In the genomic region with DNA sequence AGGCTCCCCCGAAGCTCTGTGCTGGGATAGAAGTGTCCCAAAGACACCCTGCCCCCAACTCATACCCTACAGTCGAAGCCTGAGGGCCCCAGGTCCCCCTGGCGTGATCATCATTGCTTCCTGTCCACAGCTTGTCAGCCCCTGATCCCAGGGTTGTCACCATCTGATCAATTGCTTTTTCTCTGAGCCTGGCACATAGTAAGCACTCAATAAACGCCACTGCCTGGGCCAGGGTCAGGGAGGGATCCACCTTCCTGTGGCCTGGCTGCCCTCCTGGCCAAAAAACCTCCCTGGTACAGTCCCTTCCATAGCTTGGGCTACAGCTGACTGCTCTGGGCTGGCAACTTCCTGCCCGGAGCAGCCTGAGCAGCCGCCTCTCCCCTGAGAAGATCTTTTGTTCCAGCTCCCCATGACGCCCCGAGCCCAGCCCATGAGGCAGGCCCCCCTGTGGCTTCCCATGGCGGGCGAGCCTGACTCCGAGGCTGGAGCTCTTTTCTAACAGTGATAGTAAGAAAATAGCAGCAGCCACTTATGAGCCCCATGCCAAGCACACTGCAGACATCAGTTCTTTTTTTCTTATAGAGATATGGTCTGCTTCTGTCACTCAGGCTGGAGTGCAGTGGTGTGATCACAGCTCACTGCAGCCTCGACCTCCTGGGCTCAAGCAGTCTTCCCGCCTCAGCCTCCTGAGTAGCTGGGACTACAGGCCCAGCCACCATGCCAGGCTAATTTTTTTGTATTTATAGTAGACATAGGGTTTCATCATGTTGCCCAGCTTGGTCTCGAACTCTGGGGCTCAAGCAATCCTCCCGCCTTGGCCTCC, we compare ENCODE assay signal across 8 cellular contexts. TPM values are rescaled to one million over a fixed set of nuclear protein-coding genes. Genes with fewer than 3 reads are reported as not detected.
DNase-seq lines count a peak whose midpoint lies in the region; ATAC-seq, FAIRE-seq and TF ChIP-seq lines count a peak whose summit lies in the region.

No MANE protein-coding gene starts in this region.

- 25% methylated on average over 15 of the region's 15 CpGs for WGBS in GM12878 (ENCODE audit: insufficient coverage, insufficient replicate concordance, low lambda C conversion rate, missing lambda C conversion rate)
- WGBS in lung, 2 donors: 34 to 47% methylated on average over 15 of the region's 15 CpGs

- ATAC-seq in GM12878: peak; percentile 43
- ATAC-seq in lung (ENCODE audit: insufficient read depth, low FRiP score): no peak
- no peak for ATAC-seq in GM21515 (IDR thresholded peaks at IDR 0.05; ENCODE audit: unreplicated experiment)

- H3K27me3 ChIP-seq in GM12878 (replicated peaks in 1 of 2; ENCODE audit: control insufficient read depth in 2 of 2, insufficient read depth in 2 of 2, low read length in 1 of 2): no peaks in the 10 kb centered on the region
- H3K27me3 ChIP-seq in lung (ENCODE audit: control insufficient read depth, insufficient read depth): no peaks in the 10 kb centered on the region

- intact Hi-C loops in GM12878 (cut with micrococcal nuclease; ENCODE audit: unreplicated experiment): no loop called here

- no peak for TF ChIP-seq CTCF in GM12878 (IDR thresholded peaks at IDR 0.05 in 2 of 3, conservative IDR thresholded peaks at IDR 0.05 in 1 of 3; ENCODE audit: control insufficient read depth in 2 of 3, extremely low read depth in 1 of 3, insufficient read depth in 1 of 3, low read depth in 3 of 3, low read length in 3 of 3)
- no peak for TF ChIP-seq CTCF in lung (IDR thresholded peaks at IDR 0.05; ENCODE audit: control extremely low read depth, extremely low read depth)

- DNase-seq in ACHN (peak; percentile 56), Kasumi-1 (lab: John Stamatoyannopoulos, UW) (peak; percentile 18 to 37), GM12878 (ENCODE audit: low read depth, low spot score) (no peak), lung (ENCODE audit: low spot score) (no peak), activated gamma-delta T cell treated with Interleukin-2 at 50 U/mL for 16 hours (no peak), NCI-H524 treated with DMSO at 0.1 percent for 48 hours (lab: John Stamatoyannopoulos, UW) (no peak), NCI-H2171 treated with DMSO at 0.1 percent for 48 hours (lab: John Stamatoyannopoulos, UW) (no peak)

- H3K9ac ChIP-seq in GM12878 (ENCODE audit: control insufficient read depth, insufficient read depth, low read length): no peak overlapping the region; the same call in 1 of the 2 replicates

- H3K4me1 ChIP-seq in GM12878 (ENCODE audit: control insufficient read depth, insufficient read depth, low read length): peaks cover 49% of the 10 kb centered on the region
- H3K4me1 ChIP-seq in lung (ENCODE audit: control insufficient read depth in 2 of 2, insufficient read depth in 2 of 2, low read length in 2 of 2): peaks cover 25 to 39% of the 10 kb centered on the region in 2 donors

- no peak overlapping the region for H2AFZ ChIP-seq in GM12878 (ENCODE audit: control insufficient read depth, low read depth, low read length)

- SMC1A ChIA-PET in GM12878 (lab: Charles Lee; ENCODE audit: uncharacterized antibody, unreplicated experiment): interaction anchor here (1.0 to 22.6 kb wide), 10 partner anchors 9 to 115 kb away, joined by 3 to 605 read pairs (median 14); no protein-coding TSS in a partner anchor

- peak overlapping the region; percentile 56 for H3K4me2 ChIP-seq in GM12878 (ENCODE audit: control insufficient read depth, insufficient read depth)

- BruUV-seq in GM12878 (replicated peaks; lab: Mats Ljungman, UMichigan): no TSS peak

- H3K36me3 ChIP-seq in GM12878 (ENCODE audit: control insufficient read depth in 2 of 2, insufficient read depth in 2 of 2, low read length in 1 of 2) (peaks cover 2 to 14% of the 10 kb centered on the region in 2 experiments), lung (ENCODE audit: control insufficient read depth in 2 of 2, insufficient read depth in 2 of 2, low read length in 2 of 2) (peaks cover 0 to 6% of the 10 kb centered on the region in 2 donors)

- H4K20me1 ChIP-seq in GM12878 (ENCODE audit: control insufficient read depth, insufficient read depth): peaks cover 22% of the 10 kb centered on the region

- RAD21 ChIA-PET in GM12878 (lab: Charles Lee; ENCODE audit: unreplicated experiment): interaction anchor here (0.7 to 19.6 kb wide), 6 partner anchors 9 to 70 kb away, joined by 4 to 804 read pairs (median 18); no protein-coding TSS in a partner anchor

- TF ChIP-seq POLR2A in GM12878 (IDR thresholded peaks at IDR 0.05; ENCODE audit: low read depth, low read length): no peak

- H3K79me2 ChIP-seq in GM12878 (ENCODE audit: control insufficient read depth, insufficient read depth, low read length): peaks cover 89% of the 10 kb centered on the region

- H3K27ac ChIP-seq in GM12878 (ENCODE audit: control insufficient read depth, insufficient read depth) (peak overlapping the region; percentile 49), lung (ENCODE audit: low read depth in 1 of 2, low read length in 1 of 2) (peak overlapping the region; percentile 70 to 71)

- CTCF ChIA-PET in GM12878 (lab: Yijun Ruan, JAX): interaction anchor here (1.4 to 27.0 kb wide), 6 partner anchors 8 to 39 kb away, joined by 4 to 1117 read pairs (median 20); no protein-coding TSS in a partner anchor

- H3K9me3 ChIP-seq in GM12878 (replicated peaks; ENCODE audit: control insufficient read depth, insufficient read depth, low read length) (no peaks in the 10 kb centered on the region), lung (ENCODE audit: control insufficient read depth in 2 of 2, insufficient read depth in 1 of 2, low read length in 1 of 2) (no peaks in the 10 kb centered on the region)

- no peak for TF ChIP-seq RAD21 in GM12878 (IDR thresholded peaks at IDR 0.05; ENCODE audit: insufficient read depth, low read depth, low read length)

- no peak for FAIRE-seq in GM12878 (lab: Jason Lieb, UNC)

- in situ Hi-C loops in ACHN (cut with HindIII; ENCODE audit: low pct_ligation_motif_present, low pct_unique_long_range_greater_than_20kb, low sequenced_read_pairs): no loop called here
- in situ Hi-C loops in GM12878 (cut with MboI): no loop called here

- H3K4me3 ChIP-seq in GM12878 (peak overlapping the region; percentile 58; the same call in 1 of the 2 replicates), lung (no peak overlapping the region)

- POLR2A ChIA-PET in GM12878 (lab: Charles Lee): interaction anchor here (0.5 to 13.2 kb wide), 7 partner anchors 9 to 39 kb away, joined by 3 to 188 read pairs (median 4); no protein-coding TSS in a partner anchor

- no peak for TF ChIP-seq EP300 in GM12878 (IDR thresholded peaks at IDR 0.05; ENCODE audit: borderline replicate concordance in 1 of 2, control insufficient read depth in 1 of 2, low read depth in 2 of 2, low read length in 2 of 2)

TF ChIP-seq in GM12878, 131 proteins besides CTCF, POLR2A, EP300 and RAD21 (continues in another document):
- TF ChIP-seq, protein P1, sequence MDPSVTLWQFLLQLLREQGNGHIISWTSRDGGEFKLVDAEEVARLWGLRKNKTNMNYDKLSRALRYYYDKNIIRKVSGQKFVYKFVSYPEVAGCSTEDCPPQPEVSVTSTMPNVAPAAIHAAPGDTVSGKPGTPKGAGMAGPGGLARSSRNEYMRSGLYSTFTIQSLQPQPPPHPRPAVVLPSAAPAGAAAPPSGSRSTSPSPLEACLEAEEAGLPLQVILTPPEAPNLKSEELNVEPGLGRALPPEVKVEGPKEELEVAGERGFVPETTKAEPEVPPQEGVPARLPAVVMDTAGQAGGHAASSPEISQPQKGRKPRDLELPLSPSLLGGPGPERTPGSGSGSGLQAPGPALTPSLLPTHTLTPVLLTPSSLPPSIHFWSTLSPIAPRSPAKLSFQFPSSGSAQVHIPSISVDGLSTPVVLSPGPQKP (IDR thresholded peaks at IDR 0.05; ENCODE audit: low read depth, low read length): no peak
- 0 out of 2 replicates have a peak, but pooled peaks have one; percentile 33 for TF ChIP-seq DPF2 (IDR thresholded peaks at IDR 0.05)

RNA-seq across cellular contexts. Expression of a gene that starts 6.5 kb away (rescaled TPM):
- 28.3 and 28.4 TPM in 2 replicates for total RNA-seq in GM12878 (2013; cell fraction: nucleolus; rRNA removed)
- total RNA-seq in GM12878 (2014; rRNA removed): 32.3 and 32.5 TPM in 2 replicates
- total RNA-seq in GM12878 (2014; rRNA removed; fragmentation: Illumina TruSeq; extraction: Trizol): 25.3 and 27.6 TPM in 2 replicates
- total RNA-seq in GM12878 (2021): 43.2 and 46.4 TPM in 2 replicates
- polyA plus RNA-seq in GM12878 (2011; ENCODE audit: low read depth): 18.6 TPM
- polyA plus RNA-seq in GM12878 (2011; rRNA removed): 15.0 and 19.1 TPM in 2 replicates
- polyA plus RNA-seq in GM12878 (2011; cell fraction: cytosol; rRNA removed): 19.4 and 21.7 TPM in 2 replicates
- polyA plus RNA-seq in GM12878 (2011; cell fraction: nucleus; rRNA removed): 18.9 and 27.2 TPM in 2 replicates
- polyA plus RNA-seq in GM12878 (2012): 18.0 and 25.3 TPM in 2 replicates
- 35.6 and 38.3 TPM in 2 replicates for polyA plus RNA-seq in GM12878 (2014; fragmentation: Illumina TruSeq; extraction: Trizol)
- 1 to 10 TPM; 5.8 to 8.5 TPM for polyA plus RNA-seq in GM12878 (2014; fragmentation: Nextera tagmentation; extraction: Ambion mirVana)
- polyA plus RNA-seq in GM12878 (2014; rRNA removed): 28.1 and 31.0 TPM in 2 replicates
- 10 to 100 TPM in 1 of 2 experiments, 1 to 10 TPM in 1; 9.1 to 11.9 TPM for polyA plus RNA-seq in GM12878 (2016; fragmentation: Nextera tagmentation; extraction: Ambion mirVana)
- 15.0 and 18.0 TPM in 2 replicates for polyA minus RNA-seq in GM12878 (2011; rRNA and poly(A)+ RNA removed)
- 11.4 and 13.1 TPM in 2 replicates for polyA minus RNA-seq in GM12878 (2011; cell fraction: cytosol; rRNA and poly(A)+ RNA removed)
- 4.8 and 11.5 TPM in 2 replicates for polyA minus RNA-seq in GM12878 (2011; cell fraction: nucleus; rRNA and poly(A)+ RNA removed)
- 10 to 100 TPM; 16.2 to 46.0 TPM for total RNA-seq in lung
- 10 to 100 TPM in 1 of 2 donors, 1 to 10 TPM in 1; 9.6 to 19.6 TPM for polyA plus RNA-seq in lung

RNA-seq across cellular contexts. Expression of a gene that starts 43.3 kb away (rescaled TPM):
- 1.8 and 3.4 TPM in 2 replicates for total RNA-seq in GM12878 (2013; cell fraction: nucleolus; rRNA removed)
- total RNA-seq in GM12878 (2014; rRNA removed): 0.45 and 0.65 TPM in 2 replicates
- total RNA-seq in GM12878 (2014; rRNA removed; fragmentation: Illumina TruSeq; extraction: Trizol): 0.18 and 0.28 TPM in 2 replicates
- total RNA-seq in GM12878 (2021): 1.3 and 1.4 TPM in 2 replicates
- 0.21 TPM for polyA plus RNA-seq in GM12878 (2011; ENCODE audit: low read depth)
- polyA plus RNA-seq in GM12878 (2011; rRNA removed): 0.30 and 0.79 TPM in 2 replicates
- 1.0 and 1.8 TPM in 2 replicates for polyA plus RNA-seq in GM12878 (2011; cell fraction: cytosol; rRNA removed)
- 2.5 and 3.0 TPM in 2 replicates for polyA plus RNA-seq in GM12878 (2011; cell fraction: nucleus; rRNA removed)
- polyA plus RNA-seq in GM12878 (2012): 1.0 and 1.3 TPM in 2 replicates
- 0.29 TPM in 1 of 2 replicates, not detected in the other for polyA plus RNA-seq in GM12878 (2014; fragmentation: Illumina TruSeq; extraction: Trizol)
- polyA plus RNA-seq in GM12878 (2014; fragmentation: Nextera tagmentation; extraction: Ambion mirVana): under 1 TPM in 1 of 2 experiments, not detected in 1; 0.02 TPM
- polyA plus RNA-seq in GM12878 (2014; rRNA removed): 0.51 and 1.4 TPM in 2 replicates
- 1 to 10 TPM in 1 of 2 experiments, under 1 TPM in 1; 0.59 to 1.1 TPM for polyA plus RNA-seq in GM12878 (2016; fragmentation: Nextera tagmentation; extraction: Ambion mirVana)
- 0.51 and 1.3 TPM in 2 replicates for polyA minus RNA-seq in GM12878 (2011; rRNA and poly(A)+ RNA removed)
- polyA minus RNA-seq in GM12878 (2011; cell fraction: cytosol; rRNA and poly(A)+ RNA removed): 0.53 and 0.73 TPM in 2 replicates
- 0.60 and 1.3 TPM in 2 replicates for polyA minus RNA-seq in GM12878 (2011; cell fraction: nucleus; rRNA and poly(A)+ RNA removed)
- total RNA-seq in lung: 10 to 100 TPM in 1 of 2 donors, 1 to 10 TPM in 1; 3.1 to 15.4 TPM
- polyA plus RNA-seq in lung: 10 to 100 TPM; 12.1 to 14.3 TPM

Comparison
In these comparisons a context has a peak if more than half of its experiments do, and no peak if none do; other contexts are left out.
1. DNase-seq: peak in ACHN (single experiment) and Kasumi-1 (2 of 2); none in GM12878 (single experiment), lung (single experiment), activated gamma-delta T cell treated with Interleukin-2 at 50 U/mL for 16 hours (single experiment), NCI-H524 treated with DMSO at 0.1 percent for 48 hours (single experiment) and NCI-H2171 treated with DMSO at 0.1 percent for 48 hours (single experiment).